Comparison of ENCODE assay signal across 9 cellular contexts in the genomic region with DNA sequence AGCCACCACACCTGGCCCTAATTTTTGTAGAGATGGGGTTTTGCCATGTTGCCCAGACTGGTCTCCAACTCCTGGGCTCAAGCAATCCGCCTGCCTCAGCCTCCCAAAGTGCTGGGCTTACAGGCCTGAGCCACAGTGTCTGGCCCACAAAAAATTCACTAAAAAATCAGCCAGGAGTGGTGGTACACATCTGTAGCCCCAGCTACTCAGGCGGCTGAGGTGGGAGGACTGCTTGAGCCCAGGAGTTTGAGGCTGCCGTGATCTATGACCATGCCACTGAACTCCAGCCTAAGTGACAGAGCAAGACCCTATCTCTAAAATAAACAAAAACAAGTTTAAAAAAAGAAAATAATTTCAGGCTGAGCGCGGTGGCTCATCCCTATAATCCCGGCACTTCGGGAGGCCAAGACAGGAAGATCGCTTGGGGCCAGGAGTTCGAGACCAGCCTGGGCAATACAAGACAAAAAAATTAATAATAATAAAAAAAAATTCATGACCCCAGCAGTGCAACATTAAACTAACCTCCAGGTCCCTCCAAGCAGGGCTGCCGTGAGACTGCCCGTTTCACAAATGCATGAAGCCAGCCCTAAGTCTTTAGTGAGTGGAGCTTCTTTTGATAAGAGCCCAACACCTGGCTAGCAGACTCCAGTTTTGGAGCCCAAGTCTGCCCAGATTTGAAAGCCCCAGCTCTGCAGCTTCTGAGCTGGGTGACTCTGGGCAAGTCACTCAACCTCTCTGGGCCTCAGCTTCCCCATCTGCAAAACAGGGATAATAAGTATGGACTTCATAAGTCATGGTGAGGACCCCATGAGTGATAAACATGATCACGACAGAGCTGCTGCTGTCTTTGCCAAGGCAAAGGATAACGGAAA. TPM values are rescaled to one million over a fixed set of nuclear protein-coding genes. Genes with fewer than 3 reads are reported as not detected.
A peak's percentile ranks its signal among the peaks of the same experiment; 100 is the strongest.
DNase-seq lines count a peak whose midpoint lies in the region; ATAC-seq and TF ChIP-seq lines count a peak whose summit lies in the region.
"Had no signal": no experiment of that assay in that cellular context is flagged by ENCODE, and none has a peak within 500 bp of the region (broad histone marks: within the 10 kb centered on the region; RNA-seq: fewer than 3 reads in every experiment).

No MANE protein-coding gene starts in this region.

- H3K4me1 ChIP-seq in heart left ventricle: peaks cover 28 to 75% (median 57%) of the 10 kb centered on the region in 12 donors
- peaks cover 89% of the 10 kb centered on the region for H3K4me1 ChIP-seq in mononuclear cell (ENCODE audit: insufficient read depth, low read length)
- no peaks in the 10 kb centered on the region for H3K4me1 ChIP-seq in urinary bladder (ENCODE audit: insufficient read depth)

- DNase-seq in heart left ventricle: no peak
- no peak for DNase-seq in left ventricle myocardium superior
- no peak for DNase-seq in brain microvascular endothelial cell
- no peak for DNase-seq in NCI-H2196 (lab: John Stamatoyannopoulos, UW; ENCODE audit: unreplicated experiment)
- DNase-seq: NCI-H524 treated with DMSO at 0.1 percent for 48 hours had no signal

- peak overlapping the region; percentile 99 to 100 (median 100) for H3K27ac ChIP-seq in heart left ventricle
- peak overlapping the region; percentile 96 for H3K27ac ChIP-seq in brain microvascular endothelial cell
- H3K27ac ChIP-seq in urinary bladder (ENCODE audit: low read depth): peak overlapping the region; percentile 99

- H3K27me3 ChIP-seq in heart left ventricle: no peaks in the 10 kb centered on the region
- no peaks in the 10 kb centered on the region for H3K27me3 ChIP-seq in brain microvascular endothelial cell (replicated peaks)
- H3K27me3 ChIP-seq in mononuclear cell (ENCODE audit: insufficient read depth, low read length): no peaks in the 10 kb centered on the region

- H3K36me3 ChIP-seq in heart left ventricle: peaks cover 0 to 52% (median 39%) of the 10 kb centered on the region in 9 donors
- peaks cover 65% of the 10 kb centered on the region for H3K36me3 ChIP-seq in brain microvascular endothelial cell (replicated peaks)
- no peaks in the 10 kb centered on the region for H3K36me3 ChIP-seq in urinary bladder (ENCODE audit: insufficient read depth)

- no peak for ATAC-seq in heart left ventricle
- no peak for ATAC-seq in left ventricle myocardium superior
- ATAC-seq in GM18520 (IDR thresholded peaks at IDR 0.05; ENCODE audit: unreplicated experiment): no peak
- ATAC-seq in GM21576 (IDR thresholded peaks at IDR 0.05; ENCODE audit: unreplicated experiment): no peak

- intact Hi-C loops in heart left ventricle (cut with DNase I): loop anchor here in 3 of 10 donors (2.0 to 5.0 kb wide), 2 partner anchors 24 to 41 kb away; a partner anchor contains a TSS
- intact Hi-C loops in left ventricle myocardium superior (cut with micrococcal nuclease): no loop called here

- TF ChIP-seq CTCF in heart left ventricle (IDR thresholded peaks at IDR 0.05) (no peak), brain microvascular endothelial cell (IDR thresholded peaks at IDR 0.05; ENCODE audit: low read depth, low read length, missing control alignments) (no peak)

- H3K9me3 ChIP-seq in heart left ventricle (no peaks in the 10 kb centered on the region), mononuclear cell (ENCODE audit: low read depth, low read length) (no peaks in the 10 kb centered on the region)

- TF ChIP-seq POLR2A in heart left ventricle (IDR thresholded peaks at IDR 0.05): no peak

- 42 to 56% (median 46%) methylated on average over 13 of the region's 13 CpGs for WGBS in heart left ventricle, 4 donors
- 64% methylated on average over 13 of the region's 13 CpGs for WGBS in urinary bladder

- in situ Hi-C loops in brain microvascular endothelial cell (cut with HindIII; ENCODE audit: low pct_ligation_motif_present, low sequenced_read_pairs): no loop called here

- H3K4me3 ChIP-seq in heart left ventricle (peak overlapping the region; percentile 72 to 99 (median 96)), brain microvascular endothelial cell (ENCODE audit: low read depth, low read length) (peak overlapping the region; percentile 80), mononuclear cell (ENCODE audit: low read length) (peak overlapping the region; percentile 73), urinary bladder (ENCODE audit: low read depth, low read length) (no peak overlapping the region)

RNA-seq across cellular contexts. Expression of a gene that starts 38.6 kb away (rescaled TPM):
- total RNA-seq in heart left ventricle (1 to 10 TPM in 3 of 9 donors, under 1 TPM in 1, not detected in 5; 0.83 to 1.3 (median 1.1) TPM), left ventricle myocardium superior (0.69 TPM), mononuclear cell (not detected), urinary bladder (not detected)
- polyA plus RNA-seq in heart left ventricle (1 to 10 TPM in 1 of 2 donors, under 1 TPM in 1; 0.36 to 1.7 TPM), urinary bladder (0.57 TPM)

RNA-seq across cellular contexts. Expression of a gene that starts 43.1 kb away (rescaled TPM):
- total RNA-seq in heart left ventricle (10 to 100 TPM in 1 of 9 donors, 1 to 10 TPM in 8; 2.0 to 10.9 (median 3.4) TPM), left ventricle myocardium superior (2.3 TPM), mononuclear cell (1.5 TPM), urinary bladder (2.5 TPM)
- polyA plus RNA-seq in heart left ventricle (1 to 10 TPM; 1.3 to 2.7 TPM), urinary bladder (2.2 TPM)
